In the genomic region with DNA sequence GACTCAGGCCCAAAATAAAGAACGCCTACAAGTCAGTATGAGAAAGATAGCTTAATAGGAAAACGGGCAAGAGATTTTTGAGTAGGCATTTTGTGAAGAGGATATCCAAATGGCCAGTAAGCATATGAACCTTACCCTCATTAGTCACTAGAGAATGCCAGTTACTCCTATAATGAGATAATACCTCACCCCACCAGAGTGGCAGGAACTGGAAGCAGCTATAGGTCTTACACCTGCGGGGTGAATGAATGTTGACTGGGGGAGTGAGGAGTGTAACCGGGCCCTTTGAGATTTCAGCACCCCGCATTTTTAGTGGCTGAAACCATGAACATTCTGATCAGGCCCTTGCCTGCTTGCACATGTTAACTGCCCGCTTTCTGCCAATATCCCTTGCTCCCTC, we compare ENCODE assay signal across 16 cellular contexts. TPM values are rescaled to one million over a fixed set of nuclear protein-coding genes. Genes with fewer than 3 reads are reported as not detected.
DNase-seq lines count a peak whose midpoint lies in the region; ATAC-seq and TF ChIP-seq lines count a peak whose summit lies in the region.
"Had no signal": no experiment of that assay in that cellular context is flagged by ENCODE, and none has a peak within 500 bp of the region (broad histone marks: within the 10 kb centered on the region; RNA-seq: fewer than 3 reads in every experiment).

No MANE protein-coding gene starts in this region.

- H3K79me2 ChIP-seq in PC-3 (ENCODE audit: low read length) (no peaks in the 10 kb centered on the region), OCI-LY7 (ENCODE audit: insufficient read depth, low read depth, low read length) (no peaks in the 10 kb centered on the region)

- H3K36me3 ChIP-seq in PC-3 (ENCODE audit: low read depth, low read length) (no peaks in the 10 kb centered on the region), neuron (ENCODE audit: insufficient read depth, low read length) (no peaks in the 10 kb centered on the region), OCI-LY7 (ENCODE audit: insufficient read depth, low read length) (no peaks in the 10 kb centered on the region; the same call in 1 of the 2 replicates)

- CTCF ChIA-PET in PC-3 (lab: Charles Lee) (no interaction called here), OCI-LY7 (lab: Charles Lee; ENCODE audit: unreplicated experiment) (interaction anchor here (0.6 to 0.9 kb wide), 2 partner anchors 52 to 209 kb away, joined by 3 read pairs; no protein-coding TSS in a partner anchor)

- H2AFZ ChIP-seq in PC-3 (ENCODE audit: low read length) (peak overlapping the region; percentile 16), neuron (ENCODE audit: low read depth, low read length) (peak overlapping the region; percentile 13), OCI-LY7 (ENCODE audit: low read length) (no peak overlapping the region)

- 0 out of 2 replicates have a peak overlapping the region, but pooled peaks have one; percentile 4 for H3K27ac ChIP-seq in PC-3 (ENCODE audit: low read length)
- no peak overlapping the region for H3K27ac ChIP-seq in OCI-LY7 (ENCODE audit: low read depth, low read length, poor library complexity, severe bottlenecking)

- BruUV-seq in PC-3 (replicated peaks; lab: Mats Ljungman, UMichigan) (no TSS peak), OCI-LY7 (replicated peaks; lab: Mats Ljungman, UMichigan) (no TSS peak)

- H3K4me3 ChIP-seq in PC-3 (ENCODE audit: low read length) (no peak overlapping the region), neuron (ENCODE audit: low read length) (no peak overlapping the region), OCI-LY7 (ENCODE audit: low read depth, low read length, poor library complexity, severe bottlenecking) (no peak overlapping the region)

- H3K9me3 ChIP-seq in PC-3 (ENCODE audit: low read length) (no peaks in the 10 kb centered on the region), neuron (ENCODE audit: low read length) (peaks cover 3% of the 10 kb centered on the region), OCI-LY7 (ENCODE audit: low read length) (no peaks in the 10 kb centered on the region)

- POLR2A ChIA-PET in PC-3 (lab: Charles Lee; ENCODE audit: unreplicated experiment), result no interaction called here
- POLR2A ChIA-PET in OCI-LY7 (lab: Charles Lee), result interaction anchor here (1.1 to 2.0 kb wide), 2 partner anchors 12 to 144 kb away, joined by 3 to 7 read pairs; no protein-coding TSS in a partner anchor

- DNase-seq in Daoy (ENCODE audit: low read depth) (peak; percentile 11), PC-3 (peak; percentile 61), GOT3 (lab: John Stamatoyannopoulos, UW) (no peak), OCI-LY7 (ENCODE audit: low spot score) (no peak)
- DNase-seq in stimulated activated CD4-positive, alpha-beta T cell treated with anti-CD3 and anti-CD28 coated beads, Interleukin-4, amount 100 ng/mL, for 1 hour, result no peak
- no peak for DNase-seq in activated effector memory CD4-positive, alpha-beta T cell treated with anti-CD3 and anti-CD28 coated beads, Interleukin-2, amount 50 U/mL, for 16 hours
- DNase-seq: ACHN; C1 segment of cervical spinal cord; CD4-positive, alpha-beta memory T cell; DMS79; EL; IMR-90 had no signal

- peak overlapping the region; percentile 35 for H3K27ac Mint-ChIP-seq in dendritic cell treated with granulocyte-macrophage colony-stimulating factor and Interleukin-4, amounts not matched to agents 40 ng/mL and 50 ng/mL, for 4 days
- H3K27ac Mint-ChIP-seq: B cell; CD4-positive, alpha-beta memory T cell had no signal

- no peak overlapping the region for H3K4me2 ChIP-seq in PC-3 (ENCODE audit: low read length)
- no peak overlapping the region for H3K4me2 ChIP-seq in OCI-LY7 (ENCODE audit: low read length)

- H3K27me3 ChIP-seq in PC-3 (ENCODE audit: low read length) (no peaks in the 10 kb centered on the region), neuron (ENCODE audit: insufficient read depth, low read length) (no peaks in the 10 kb centered on the region)

- no peak overlapping the region for H3K4me3 Mint-ChIP-seq in dendritic cell treated with granulocyte-macrophage colony-stimulating factor and Interleukin-4, amounts not matched to agents 40 ng/mL and 50 ng/mL, for 4 days
- H3K4me3 Mint-ChIP-seq: B cell; CD4-positive, alpha-beta memory T cell had no signal

- no peak for TF ChIP-seq CTCF in PC-3 (conservative IDR thresholded peaks at IDR 0.05; ENCODE audit: low read depth, low read length)
- TF ChIP-seq CTCF in OCI-LY7 (conservative IDR thresholded peaks at IDR 0.05; ENCODE audit: low read length), result no peak

- peak; percentile 83 for ATAC-seq in PC-3
- ATAC-seq: HCT116 had no signal

- H4K20me1 ChIP-seq in PC-3 (ENCODE audit: low read length) (no peaks in the 10 kb centered on the region), OCI-LY7 (ENCODE audit: insufficient read depth, low read length) (no peaks in the 10 kb centered on the region)

- peaks cover 10% of the 10 kb centered on the region for H3K27me3 Mint-ChIP-seq in dendritic cell treated with granulocyte-macrophage colony-stimulating factor and Interleukin-4, amounts not matched to agents 40 ng/mL and 50 ng/mL, for 4 days

- peaks cover 8% of the 10 kb centered on the region for H3K9me3 Mint-ChIP-seq in dendritic cell treated with granulocyte-macrophage colony-stimulating factor and Interleukin-4, amounts not matched to agents 40 ng/mL and 50 ng/mL, for 4 days

- intact Hi-C loops in PC-3 (cut with micrococcal nuclease) (loop anchor here (5.0 kb wide), 1 partner anchor 41 kb away; no protein-coding TSS in a partner anchor), OCI-LY7 (cut with micrococcal nuclease; ENCODE audit: unreplicated experiment) (loop anchor here (5.0 kb wide), 1 partner anchor 41 kb away; no protein-coding TSS in a partner anchor)
- intact Hi-C loops in dendritic cell treated with granulocyte-macrophage colony-stimulating factor and Interleukin-4, amounts not matched to agents 40 ng/mL and 50 ng/mL, for 4 days (cut with micrococcal nuclease), result loop anchor here (5.0 kb wide), 1 partner anchor 41 kb away; no protein-coding TSS in a partner anchor

- no peaks in the 10 kb centered on the region for H3F3A ChIP-seq in PC-3 (ENCODE audit: low read length, unreplicated experiment)

- peaks cover 16% of the 10 kb centered on the region for H3K36me3 Mint-ChIP-seq in dendritic cell treated with granulocyte-macrophage colony-stimulating factor and Interleukin-4, amounts not matched to agents 40 ng/mL and 50 ng/mL, for 4 days (ENCODE audit: low read depth)
- H3K36me3 Mint-ChIP-seq: CD4-positive, alpha-beta memory T cell had no signal

- peaks cover 7% of the 10 kb centered on the region for H3K4me1 Mint-ChIP-seq in dendritic cell treated with granulocyte-macrophage colony-stimulating factor and Interleukin-4, amounts not matched to agents 40 ng/mL and 50 ng/mL, for 4 days (ENCODE audit: low read depth)

- H3K9me2 ChIP-seq in PC-3 (replicated peaks; ENCODE audit: low read length) (no peaks in the 10 kb centered on the region), OCI-LY7 (ENCODE audit: insufficient read depth, low read length) (no peaks in the 10 kb centered on the region)

- H3K4me1 ChIP-seq in PC-3 (ENCODE audit: insufficient read depth, low read length) (peaks cover 10% of the 10 kb centered on the region), neuron (ENCODE audit: insufficient read depth, low read length) (peaks cover 11% of the 10 kb centered on the region), OCI-LY7 (ENCODE audit: insufficient read depth, low read length, poor library complexity, severe bottlenecking) (peaks cover 2% of the 10 kb centered on the region)

- no peak overlapping the region for H3K9ac ChIP-seq in PC-3 (ENCODE audit: low read length)

RNA-seq across cellular contexts. Expression of a gene that starts 7.5 kb away (rescaled TPM):
- 33.4 and 48.9 TPM in 2 replicates for total RNA-seq in Daoy (2014; rRNA removed; shearing (Covaris generic))
- total RNA-seq in PC-3 (2014; rRNA removed), result 59.8 and 62.4 TPM in 2 replicates
- 69.7 and 85.0 TPM in 2 replicates for total RNA-seq in OCI-LY7 (2014; rRNA removed; shearing (Covaris generic))
- total RNA-seq in OCI-LY7 (2022), result 54.9 and 64.2 TPM in 2 replicates

RNA-seq across cellular contexts. Expression of a gene that starts 56.2 kb away (rescaled TPM):
- 57.8 and 125 TPM in 2 replicates for total RNA-seq in Daoy (2014; rRNA removed; shearing (Covaris generic))
- total RNA-seq in PC-3 (2014; rRNA removed) (61.2 TPM in 2 replicates), OCI-LY7 (2022) (108 and 115 TPM in 2 replicates)
- 61.6 and 74.6 TPM in 2 replicates for total RNA-seq in OCI-LY7 (2014; rRNA removed; shearing (Covaris generic))

Comparison
In these comparisons a context has a peak if more than half of its experiments do, and no peak if none do; other contexts are left out.
1. DNase-seq: peak in Daoy (single experiment) and PC-3 (single experiment); none in stimulated activated CD4-positive, alpha-beta T cell treated with anti-CD3 and anti-CD28 coated beads, Interleukin-4, amount 100 ng/mL, for 1 hour (single experiment), GOT3 (single experiment), activated effector memory CD4-positive, alpha-beta T cell treated with anti-CD3 and anti-CD28 coated beads, Interleukin-2, amount 50 U/mL, for 16 hours (single experiment) and OCI-LY7 (single experiment).